ENCODE assay signal across 1 cellular context in the genomic region with DNA sequence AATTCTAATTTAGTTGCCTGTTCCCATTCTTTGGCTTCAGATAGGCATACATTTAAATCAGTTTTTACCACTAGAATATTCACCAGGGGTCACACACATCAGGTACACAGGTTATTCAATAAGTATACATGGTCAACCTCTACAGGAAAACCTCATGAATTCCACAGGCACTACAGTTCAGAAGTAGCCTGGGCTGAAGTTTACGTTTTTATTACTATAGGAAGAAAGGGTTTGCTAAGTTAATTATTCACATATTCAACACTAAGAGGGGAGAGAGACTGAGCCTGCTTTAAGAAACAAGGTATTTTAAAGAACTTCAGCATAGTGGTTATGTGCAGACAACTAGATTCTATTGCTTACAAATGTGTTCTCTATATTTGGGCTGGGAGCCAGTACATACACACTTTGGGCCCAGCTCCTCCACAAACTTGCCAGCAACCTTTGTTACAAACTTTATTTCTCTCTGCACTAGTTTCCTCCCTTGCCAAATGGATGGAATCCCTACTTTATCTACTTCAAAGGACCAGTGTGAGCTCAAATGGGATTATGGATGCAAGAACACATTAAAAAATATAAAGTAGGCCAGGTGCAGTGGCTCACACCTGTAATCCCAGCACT.
TF ChIP-seq lines count a peak whose summit lies in the region.

No MANE protein-coding gene starts in this region.

TF ChIP-seq in GM23338, 12 proteins besides CTCF, POLR2A, EP300 and RAD21 (continued from another document):
- TF ChIP-seq, protein P1, sequence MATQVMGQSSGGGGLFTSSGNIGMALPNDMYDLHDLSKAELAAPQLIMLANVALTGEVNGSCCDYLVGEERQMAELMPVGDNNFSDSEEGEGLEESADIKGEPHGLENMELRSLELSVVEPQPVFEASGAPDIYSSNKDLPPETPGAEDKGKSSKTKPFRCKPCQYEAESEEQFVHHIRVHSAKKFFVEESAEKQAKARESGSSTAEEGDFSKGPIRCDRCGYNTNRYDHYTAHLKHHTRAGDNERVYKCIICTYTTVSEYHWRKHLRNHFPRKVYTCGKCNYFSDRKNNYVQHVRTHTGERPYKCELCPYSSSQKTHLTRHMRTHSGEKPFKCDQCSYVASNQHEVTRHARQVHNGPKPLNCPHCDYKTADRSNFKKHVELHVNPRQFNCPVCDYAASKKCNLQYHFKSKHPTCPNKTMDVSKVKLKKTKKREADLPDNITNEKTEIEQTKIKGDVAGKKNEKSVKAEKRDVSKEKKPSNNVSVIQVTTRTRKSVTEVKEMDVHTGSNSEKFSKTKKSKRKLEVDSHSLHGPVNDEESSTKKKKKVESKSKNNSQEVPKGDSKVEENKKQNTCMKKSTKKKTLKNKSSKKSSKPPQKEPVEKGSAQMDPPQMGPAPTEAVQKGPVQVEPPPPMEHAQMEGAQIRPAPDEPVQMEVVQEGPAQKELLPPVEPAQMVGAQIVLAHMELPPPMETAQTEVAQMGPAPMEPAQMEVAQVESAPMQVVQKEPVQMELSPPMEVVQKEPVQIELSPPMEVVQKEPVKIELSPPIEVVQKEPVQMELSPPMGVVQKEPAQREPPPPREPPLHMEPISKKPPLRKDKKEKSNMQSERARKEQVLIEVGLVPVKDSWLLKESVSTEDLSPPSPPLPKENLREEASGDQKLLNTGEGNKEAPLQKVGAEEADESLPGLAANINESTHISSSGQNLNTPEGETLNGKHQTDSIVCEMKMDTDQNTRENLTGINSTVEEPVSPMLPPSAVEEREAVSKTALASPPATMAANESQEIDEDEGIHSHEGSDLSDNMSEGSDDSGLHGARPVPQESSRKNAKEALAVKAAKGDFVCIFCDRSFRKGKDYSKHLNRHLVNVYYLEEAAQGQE (IDR thresholded peaks at IDR 0.05; ENCODE audit: unreplicated experiment), result no peak
- TF ChIP-seq STAT1 (IDR thresholded peaks at IDR 0.05; ENCODE audit: unreplicated experiment) (no peak), NANOG (IDR thresholded peaks at IDR 0.05; ENCODE audit: borderline replicate concordance) (no peak)
TF ChIP-seq in GM23338: peak in this region for 0.
